Comparison of ENCODE assay signal across 8 cellular contexts in the genomic region with DNA sequence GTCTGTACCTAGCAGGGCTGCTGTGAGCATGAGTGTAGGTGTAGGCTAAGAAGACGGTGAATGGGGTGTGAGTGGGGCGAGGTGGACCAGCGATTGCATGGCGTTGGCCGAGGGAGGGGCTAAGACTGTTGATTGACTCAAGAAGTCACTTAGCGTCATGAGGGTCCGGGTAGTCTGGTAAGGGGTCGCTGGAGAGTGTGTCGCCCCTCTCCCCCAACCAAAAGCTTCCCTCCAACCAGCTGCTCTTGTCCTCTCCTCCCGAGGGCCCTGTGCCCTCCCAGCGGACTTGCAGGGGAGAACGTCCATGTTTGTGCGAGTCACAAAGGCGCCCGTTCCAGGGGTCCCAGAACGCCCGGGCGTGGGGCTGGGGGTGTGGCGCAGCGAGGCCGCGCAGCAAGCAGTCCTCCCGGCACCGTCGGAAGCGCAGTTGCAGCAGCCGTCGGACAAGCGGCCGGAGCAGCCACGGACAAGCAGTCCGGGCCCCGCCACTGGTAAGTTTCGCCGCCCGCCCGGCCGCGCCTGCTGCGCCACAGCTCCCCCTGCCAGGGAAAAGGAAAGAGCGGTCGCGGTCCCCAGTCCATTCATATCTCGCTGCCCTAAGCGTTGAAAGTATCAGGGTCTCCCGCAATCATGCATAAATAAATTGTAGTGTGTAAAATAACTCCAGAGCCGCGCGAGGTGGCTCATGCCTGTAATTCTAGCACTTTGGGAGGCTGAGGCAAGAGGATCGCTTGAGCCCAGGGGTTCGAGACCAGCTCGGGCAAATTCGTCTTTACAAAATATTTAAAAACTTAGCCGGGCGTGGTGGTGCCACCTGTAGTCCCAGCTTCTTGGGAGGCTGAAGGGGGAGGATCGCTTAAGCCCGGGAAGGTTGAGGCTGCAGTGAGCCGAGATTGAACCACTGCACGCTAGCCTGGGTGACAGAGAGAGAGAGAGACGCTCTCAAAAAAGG. TPM values are rescaled to one million over a fixed set of nuclear protein-coding genes. Genes with fewer than 3 reads are reported as not detected.
DNase-seq lines count a peak whose midpoint lies in the region; ATAC-seq and TF ChIP-seq lines count a peak whose summit lies in the region.

A gene (plus strand): TSS at position 373 of the 952 bp plus-strand sequence. CDS start 5,968 bp downstream, outside the sequence.

- peaks cover 4% of the 10 kb centered on the region for H3K9me3 ChIP-seq in trophoblast cell (ENCODE audit: insufficient read depth, low read depth, low read length)

- peaks cover 5% of the 10 kb centered on the region for H3K4me1 Mint-ChIP-seq in activated T-helper 1 cell treated with anti-CD3 and anti-CD28 coated beads, Interleukin-12 subunit alpha, Interleukin-12 subunit beta, Interleukin-2, Interleukin-4 antibody, amounts not matched to agents 30 ng/mL and 10 ng/mL and 1 ng/mL, durations not matched to agents 14 hours and 24 hours and 36 hours (ENCODE audit: low read depth)

- H2BK5ac ChIP-seq in trophoblast cell (ENCODE audit: low read depth, low read length, poor library complexity), result no peak within 1 kb of the TSS

- H3K18ac ChIP-seq in trophoblast cell (ENCODE audit: low read length), result no peak within 1 kb of the TSS

- H2AFZ ChIP-seq in trophoblast cell (ENCODE audit: insufficient read depth, low read length, poor library complexity), result peak within 1 kb of the TSS; percentile 40

- no peak within 1 kb of the TSS for H2BK12ac ChIP-seq in trophoblast cell (ENCODE audit: low read length)

- no peaks in the 10 kb centered on the region for H3K27me3 ChIP-seq in trophoblast cell (ENCODE audit: insufficient read depth, low read length)

- H3K9me3 Mint-ChIP-seq in activated T-helper 1 cell treated with anti-CD3 and anti-CD28 coated beads, Interleukin-12 subunit alpha, Interleukin-12 subunit beta, Interleukin-2, Interleukin-4 antibody, amounts not matched to agents 30 ng/mL and 10 ng/mL and 1 ng/mL, durations not matched to agents 14 hours and 24 hours and 36 hours, result no peaks in the 10 kb centered on the region

- no peak within 1 kb of the TSS for H3K27ac ChIP-seq in trophoblast cell (ENCODE audit: low read depth, low read length)

- DNase-seq in GM12864 (ENCODE audit: low read depth) (no peak), NCI-H526 treated with DMSO at 0.1 percent for 48 hours (lab: John Stamatoyannopoulos, UW) (peak; percentile 29), Right ventricle myocardium superior (peak; percentile 75), trophoblast cell (peak; percentile 17 to 54), NCI-H2196 treated with DMSO at 0.1 percent for 48 hours (lab: John Stamatoyannopoulos, UW; ENCODE audit: unreplicated experiment) (no peak), NCI-H146 treated with DMSO at 0.1 percent for 48 hours (lab: John Stamatoyannopoulos, UW; ENCODE audit: unreplicated experiment) (no peak)
- DNase-seq in activated T-helper 1 cell treated with anti-CD3 and anti-CD28 coated beads, Interleukin-12 subunit alpha, Interleukin-12 subunit beta, Interleukin-2, Interleukin-4 antibody, amounts not matched to agents 30 ng/mL and 10 ng/mL and 1 ng/mL, durations not matched to agents 14 hours and 24 hours and 36 hours (ENCODE audit: low spot score), result no peak

- H3K4ac ChIP-seq in trophoblast cell (ENCODE audit: low read depth, low read length), result no peak within 1 kb of the TSS

- no peak within 1 kb of the TSS for H4K91ac ChIP-seq in trophoblast cell (ENCODE audit: low read depth, low read length)

- H2AK5ac ChIP-seq in trophoblast cell (ENCODE audit: low read length), result no peak within 1 kb of the TSS

- no peaks in the 10 kb centered on the region for H3K36me3 ChIP-seq in trophoblast cell (ENCODE audit: control insufficient read depth in 1 of 2, insufficient read depth in 2 of 2, low read length in 2 of 2)

- no peak within 1 kb of the TSS for H3K23ac ChIP-seq in trophoblast cell (ENCODE audit: low read length)

- H3K9ac ChIP-seq in trophoblast cell (ENCODE audit: low read length), result peak within 1 kb of the TSS; percentile 50

- H2BK120ac ChIP-seq in trophoblast cell (ENCODE audit: insufficient read depth, low read length, poor library complexity), result no peak within 1 kb of the TSS

- H4K8ac ChIP-seq in trophoblast cell (ENCODE audit: low read depth, low read length), result peak within 1 kb of the TSS; percentile 17

- H3K27ac Mint-ChIP-seq in activated T-helper 1 cell treated with anti-CD3 and anti-CD28 coated beads, Interleukin-12 subunit alpha, Interleukin-12 subunit beta, Interleukin-2, Interleukin-4 antibody, amounts not matched to agents 30 ng/mL and 10 ng/mL and 1 ng/mL, durations not matched to agents 14 hours and 24 hours and 36 hours, result no peak within 1 kb of the TSS

- H3K4me1 ChIP-seq in trophoblast cell (ENCODE audit: control insufficient read depth in 1 of 2, insufficient read depth in 2 of 2, low read length in 2 of 2), result peaks cover 0 to 3% of the 10 kb centered on the region in 2 experiments

- TF ChIP-seq CTCF in GM12864 (IDR thresholded peaks at IDR 0.05; ENCODE audit: low read depth, low read length, missing control alignments), result peak; percentile 28

- H3K79me2 ChIP-seq in trophoblast cell (ENCODE audit: control insufficient read depth, insufficient read depth, low read length, poor library complexity), result no peaks in the 10 kb centered on the region

- intact Hi-C loops in activated T-helper 1 cell treated with anti-CD3 and anti-CD28 coated beads, Interleukin-12 subunit alpha, Interleukin-12 subunit beta, Interleukin-2, Interleukin-4 antibody, amounts not matched to agents 30 ng/mL and 10 ng/mL and 1 ng/mL, durations not matched to agents 14 hours and 24 hours and 36 hours (cut with micrococcal nuclease), result loop anchor here (5.0 kb wide), 1 partner anchor 40 kb away; no protein-coding TSS in a partner anchor
- intact Hi-C loops in Right ventricle myocardium superior (cut with DNase I), result no loop called here

- WGBS in trophoblast cell (ENCODE audit: extremely low coverage, insufficient coverage, insufficient read length), result no CpG with 5 or more reads among the region's 60 CpGs

- peak within 1 kb of the TSS; percentile 68 for H3K4me3 Mint-ChIP-seq in activated T-helper 1 cell treated with anti-CD3 and anti-CD28 coated beads, Interleukin-12 subunit alpha, Interleukin-12 subunit beta, Interleukin-2, Interleukin-4 antibody, amounts not matched to agents 30 ng/mL and 10 ng/mL and 1 ng/mL, durations not matched to agents 14 hours and 24 hours and 36 hours

- no peaks in the 10 kb centered on the region for H3K36me3 Mint-ChIP-seq in activated T-helper 1 cell treated with anti-CD3 and anti-CD28 coated beads, Interleukin-12 subunit alpha, Interleukin-12 subunit beta, Interleukin-2, Interleukin-4 antibody, amounts not matched to agents 30 ng/mL and 10 ng/mL and 1 ng/mL, durations not matched to agents 14 hours and 24 hours and 36 hours (ENCODE audit: low read depth)

- no peaks in the 10 kb centered on the region for H3K79me1 ChIP-seq in trophoblast cell (ENCODE audit: low read length)

- peak; percentile 60 for ATAC-seq in Right ventricle myocardium superior (ENCODE audit: poor library complexity)
- ATAC-seq in HG03139 (IDR thresholded peaks at IDR 0.05; ENCODE audit: unreplicated experiment), result no peak

- peak within 1 kb of the TSS; percentile 14 for H4K12ac ChIP-seq in trophoblast cell (ENCODE audit: low read depth, low read length)

- H3K27me3 Mint-ChIP-seq in activated T-helper 1 cell treated with anti-CD3 and anti-CD28 coated beads, Interleukin-12 subunit alpha, Interleukin-12 subunit beta, Interleukin-2, Interleukin-4 antibody, amounts not matched to agents 30 ng/mL and 10 ng/mL and 1 ng/mL, durations not matched to agents 14 hours and 24 hours and 36 hours (ENCODE audit: insufficient read depth), result peaks cover 34% of the 10 kb centered on the region

- H3K4me3 ChIP-seq in GM12864 (ENCODE audit: low read depth, low read length) (peak within 1 kb of the TSS; percentile 47), trophoblast cell (ENCODE audit: low read depth, low read length) (peak within 1 kb of the TSS; percentile 63)

- H3K4me2 ChIP-seq in trophoblast cell (ENCODE audit: low read length), result peak within 1 kb of the TSS; percentile 69

- peak within 1 kb of the TSS; percentile 21 for H3K14ac ChIP-seq in trophoblast cell (ENCODE audit: low read length)

RNA-seq across cellular contexts. Expression of the gene that starts here (rescaled TPM):
- not detected in 2 replicates for total RNA-seq in activated T-helper 1 cell treated with anti-CD3 and anti-CD28 coated beads, Interleukin-12 subunit alpha, Interleukin-12 subunit beta, Interleukin-2, Interleukin-4 antibody, amounts not matched to agents 30 ng/mL and 10 ng/mL and 1 ng/mL, durations not matched to agents 14 hours and 24 hours and 36 hours
- not detected for total RNA-seq in Right ventricle myocardium superior
- 0.04 and 0.07 TPM in 2 replicates for polyA plus RNA-seq in trophoblast cell (2013)

Comparison
In these comparisons a context has a peak if more than half of its experiments do, and no peak if none do; other contexts are left out.
1. Peak in DNase-seq and ATAC-seq in Right ventricle myocardium superior; RNA of the gene not detected or under 1 TPM.
2. DNase-seq: peak in NCI-H526 treated with DMSO at 0.1 percent for 48 hours (single experiment) and trophoblast cell (2 of 2); none in GM12864 (single experiment), activated T-helper 1 cell treated with anti-CD3 and anti-CD28 coated beads, Interleukin-12 subunit alpha, Interleukin-12 subunit beta, Interleukin-2, Interleukin-4 antibody, amounts not matched to agents 30 ng/mL and 10 ng/mL and 1 ng/mL, durations not matched to agents 14 hours and 24 hours and 36 hours (single experiment), NCI-H2196 treated with DMSO at 0.1 percent for 48 hours (single experiment) and NCI-H146 treated with DMSO at 0.1 percent for 48 hours (single experiment).